In the genomic region with DNA sequence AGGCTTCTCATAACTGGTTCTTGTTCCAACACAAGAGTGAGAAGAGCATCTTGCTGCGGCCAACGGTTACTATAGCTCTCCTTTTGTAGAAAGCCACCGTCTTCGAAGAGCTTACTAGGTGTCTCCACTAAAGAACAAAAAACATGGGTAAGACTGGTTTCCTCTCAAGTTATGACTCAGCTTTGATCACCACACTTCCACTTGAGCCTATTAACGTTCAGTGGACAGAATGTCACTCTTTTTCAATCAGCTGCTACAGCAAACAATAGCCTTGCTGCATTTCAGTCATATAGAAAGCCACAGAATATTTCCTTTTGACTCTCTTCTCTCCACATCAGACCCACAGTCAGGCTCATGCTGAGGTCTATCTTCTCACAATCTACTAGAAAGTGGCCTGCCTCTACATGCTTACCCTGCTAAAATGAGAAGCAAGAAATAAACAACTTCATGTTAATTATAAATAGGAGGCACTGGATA, we compare ENCODE assay signal across 8 cellular contexts.
DNase-seq lines count a peak whose midpoint lies in the region; ATAC-seq and TF ChIP-seq lines count a peak whose summit lies in the region.

No MANE protein-coding gene starts in this region.

- no peak for TF ChIP-seq CTCF in GM13976 (IDR thresholded peaks at IDR 0.05; ENCODE audit: borderline replicate concordance, control extremely low read depth, extremely low read depth, insufficient read depth, missing control alignments)

- DNase-seq in GM13976 (ENCODE audit: low spot score) = peak; percentile 40
- DNase-seq in central memory CD4-positive, alpha-beta T cell = peak; percentile 51
- no peak for DNase-seq in NCI-H1092 treated with DMSO at 0.1 percent for 48 hours (lab: John Stamatoyannopoulos, UW)
- DNase-seq in superior temporal gyrus (ENCODE audit: extremely low spot score) = no peak
- no peak for DNase-seq in SK-N-DZ (ENCODE audit: low spot score)
- no peak for DNase-seq in SHP77 treated with DMSO at 0.1 percent for 48 hours (lab: John Stamatoyannopoulos, UW)

- in situ Hi-C loops in GM13976 (cut with MboI; ENCODE audit: low sequenced_read_pairs, unreplicated experiment) = loop anchor here (10.0 kb wide), 2 partner anchors 152 to 448 kb away; no protein-coding TSS in a partner anchor

- peak; percentile 87 for ATAC-seq in GM21381 (IDR thresholded peaks at IDR 0.05; ENCODE audit: unreplicated experiment)
- peak; percentile 93 for ATAC-seq in HG03571 (IDR thresholded peaks at IDR 0.05; ENCODE audit: unreplicated experiment)

Comparison
In these comparisons a context has a peak if more than half of its experiments do, and no peak if none do; other contexts are left out.
1. DNase-seq: peak in GM13976 (single experiment) and central memory CD4-positive, alpha-beta T cell (single experiment); none in NCI-H1092 treated with DMSO at 0.1 percent for 48 hours (single experiment), superior temporal gyrus (single experiment), SK-N-DZ (single experiment) and SHP77 treated with DMSO at 0.1 percent for 48 hours (single experiment).